ENCODE assay signal across 2 cellular contexts in the genomic region with DNA sequence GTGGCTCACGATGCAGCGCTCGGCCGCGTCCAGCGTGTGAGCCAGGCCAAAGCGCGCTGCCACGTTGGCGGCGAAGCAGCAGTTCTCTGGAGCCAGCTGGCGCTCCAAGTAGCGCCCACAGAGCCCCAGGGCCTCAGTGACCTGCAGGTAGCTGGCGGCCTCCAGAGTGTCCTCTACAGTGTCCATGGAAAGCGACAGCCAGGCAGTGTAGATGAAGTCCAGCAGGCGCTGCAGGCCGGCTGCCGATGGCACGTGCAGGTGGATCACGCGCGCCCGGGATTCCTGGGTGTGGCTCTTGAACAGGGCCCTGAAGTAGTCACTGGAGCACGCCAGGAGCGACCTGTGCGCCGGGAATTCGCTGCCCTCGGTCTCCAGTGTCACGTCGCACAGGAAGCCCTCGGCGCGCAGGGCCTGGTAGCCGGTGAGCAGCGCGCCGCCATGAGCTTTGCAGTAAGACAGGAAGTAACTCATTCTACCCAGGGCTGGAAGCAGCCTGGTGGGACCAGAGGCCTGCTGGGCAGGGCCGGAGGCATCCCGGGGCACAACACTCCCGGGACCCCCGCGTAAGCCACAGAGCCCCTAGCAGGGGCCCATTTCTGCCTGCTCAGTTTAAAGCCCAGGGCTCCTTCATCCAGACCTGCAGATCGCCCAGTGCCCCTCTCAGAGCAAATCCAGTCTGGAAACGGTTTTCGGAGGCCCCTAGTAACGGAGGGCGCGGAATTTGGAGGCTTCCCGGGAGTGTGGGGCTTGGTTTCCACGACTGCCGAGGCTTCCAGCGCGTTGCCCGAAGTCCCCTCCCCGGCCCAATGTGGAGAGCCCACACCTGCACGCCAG.
TF ChIP-seq lines count a peak whose summit lies in the region.

No MANE protein-coding gene starts in this region.

TF ChIP-seq in liver, 16 proteins besides CTCF, POLR2A, EP300 and RAD21:
- TF ChIP-seq FOXA1 (IDR thresholded peaks at IDR 0.05) (no peak), FOXA2 (IDR thresholded peaks at IDR 0.05) (no peak), JUND (IDR thresholded peaks at IDR 0.05) (no peak), EGR1 (IDR thresholded peaks at IDR 0.05; ENCODE audit: low read depth in 2 of 2) (no peak), HNF4A (conservative IDR thresholded peaks at IDR 0.05) (no peak), NR2F2 (IDR thresholded peaks at IDR 0.05) (no peak), YY1 (IDR thresholded peaks at IDR 0.05) (no peak), ZBTB33 (IDR thresholded peaks at IDR 0.05) (no peak), RXRA (IDR thresholded peaks at IDR 0.05) (no peak), MAX (IDR thresholded peaks at IDR 0.05) (no peak), GABPA (IDR thresholded peaks at IDR 0.05 in 1 of 2, conservative IDR thresholded peaks at IDR 0.05 in 1 of 2) (no peak), HNF4G (IDR thresholded peaks at IDR 0.05) (no peak), TAF1 (conservative IDR thresholded peaks at IDR 0.05) (no peak), SP1 (IDR thresholded peaks at IDR 0.05) (no peak)
- TF ChIP-seq, protein P1, sequence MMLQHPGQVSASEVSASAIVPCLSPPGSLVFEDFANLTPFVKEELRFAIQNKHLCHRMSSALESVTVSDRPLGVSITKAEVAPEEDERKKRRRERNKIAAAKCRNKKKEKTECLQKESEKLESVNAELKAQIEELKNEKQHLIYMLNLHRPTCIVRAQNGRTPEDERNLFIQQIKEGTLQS (IDR thresholded peaks at IDR 0.05), result no peak
- TF ChIP-seq, protein P2, sequence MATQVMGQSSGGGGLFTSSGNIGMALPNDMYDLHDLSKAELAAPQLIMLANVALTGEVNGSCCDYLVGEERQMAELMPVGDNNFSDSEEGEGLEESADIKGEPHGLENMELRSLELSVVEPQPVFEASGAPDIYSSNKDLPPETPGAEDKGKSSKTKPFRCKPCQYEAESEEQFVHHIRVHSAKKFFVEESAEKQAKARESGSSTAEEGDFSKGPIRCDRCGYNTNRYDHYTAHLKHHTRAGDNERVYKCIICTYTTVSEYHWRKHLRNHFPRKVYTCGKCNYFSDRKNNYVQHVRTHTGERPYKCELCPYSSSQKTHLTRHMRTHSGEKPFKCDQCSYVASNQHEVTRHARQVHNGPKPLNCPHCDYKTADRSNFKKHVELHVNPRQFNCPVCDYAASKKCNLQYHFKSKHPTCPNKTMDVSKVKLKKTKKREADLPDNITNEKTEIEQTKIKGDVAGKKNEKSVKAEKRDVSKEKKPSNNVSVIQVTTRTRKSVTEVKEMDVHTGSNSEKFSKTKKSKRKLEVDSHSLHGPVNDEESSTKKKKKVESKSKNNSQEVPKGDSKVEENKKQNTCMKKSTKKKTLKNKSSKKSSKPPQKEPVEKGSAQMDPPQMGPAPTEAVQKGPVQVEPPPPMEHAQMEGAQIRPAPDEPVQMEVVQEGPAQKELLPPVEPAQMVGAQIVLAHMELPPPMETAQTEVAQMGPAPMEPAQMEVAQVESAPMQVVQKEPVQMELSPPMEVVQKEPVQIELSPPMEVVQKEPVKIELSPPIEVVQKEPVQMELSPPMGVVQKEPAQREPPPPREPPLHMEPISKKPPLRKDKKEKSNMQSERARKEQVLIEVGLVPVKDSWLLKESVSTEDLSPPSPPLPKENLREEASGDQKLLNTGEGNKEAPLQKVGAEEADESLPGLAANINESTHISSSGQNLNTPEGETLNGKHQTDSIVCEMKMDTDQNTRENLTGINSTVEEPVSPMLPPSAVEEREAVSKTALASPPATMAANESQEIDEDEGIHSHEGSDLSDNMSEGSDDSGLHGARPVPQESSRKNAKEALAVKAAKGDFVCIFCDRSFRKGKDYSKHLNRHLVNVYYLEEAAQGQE (IDR thresholded peaks at IDR 0.05), result no peak

TF ChIP-seq in HepG2, 621 proteins besides CTCF, POLR2A, EP300 and RAD21:
- TF ChIP-seq POLR2G (IDR thresholded peaks at IDR 0.05; ENCODE audit: low read depth, low read length) (no peak), ZFP1 (CRISPR knock-in tag; IDR thresholded peaks at IDR 0.05) (no peak), YEATS2 (CRISPR knock-in tag; IDR thresholded peaks at IDR 0.05; ENCODE audit: borderline replicate concordance) (no peak), THAP7 (CRISPR knock-in tag; IDR thresholded peaks at IDR 0.05) (no peak), ZNF709 (CRISPR knock-in tag; IDR thresholded peaks at IDR 0.05) (no peak), DPF2 (CRISPR knock-in tag; IDR thresholded peaks at IDR 0.05; ENCODE audit: borderline replicate concordance, low read depth) (no peak), RFX3 (CRISPR knock-in tag; IDR thresholded peaks at IDR 0.05) (no peak), NFKB2 (CRISPR knock-in tag; IDR thresholded peaks at IDR 0.05; ENCODE audit: borderline replicate concordance) (no peak), SRSF9 (IDR thresholded peaks at IDR 0.05; ENCODE audit: borderline replicate concordance, insufficient read depth, low read depth, low read length, poor library complexity, severe bottlenecking) (no peak), KLF15 (CRISPR knock-in tag; IDR thresholded peaks at IDR 0.05; ENCODE audit: borderline replicate concordance) (no peak), ZFP62 (CRISPR knock-in tag; IDR thresholded peaks at IDR 0.05) (no peak), MXD4 (CRISPR knock-in tag; IDR thresholded peaks at IDR 0.05) (no peak), THRA (CRISPR knock-in tag; IDR thresholded peaks at IDR 0.05; ENCODE audit: borderline replicate concordance) (no peak), MBD4 (IDR thresholded peaks at IDR 0.05; ENCODE audit: borderline replicate concordance, low read length) (no peak)
- TF ChIP-seq, protein P3, sequence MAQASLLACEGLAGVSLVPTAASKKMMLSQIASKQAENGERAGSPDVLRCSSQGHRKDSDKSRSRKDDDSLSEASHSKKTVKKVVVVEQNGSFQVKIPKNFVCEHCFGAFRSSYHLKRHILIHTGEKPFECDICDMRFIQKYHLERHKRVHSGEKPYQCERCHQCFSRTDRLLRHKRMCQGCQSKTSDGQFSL (CRISPR knock-in tag; IDR thresholded peaks at IDR 0.05), result no peak
- TF ChIP-seq, protein P4, sequence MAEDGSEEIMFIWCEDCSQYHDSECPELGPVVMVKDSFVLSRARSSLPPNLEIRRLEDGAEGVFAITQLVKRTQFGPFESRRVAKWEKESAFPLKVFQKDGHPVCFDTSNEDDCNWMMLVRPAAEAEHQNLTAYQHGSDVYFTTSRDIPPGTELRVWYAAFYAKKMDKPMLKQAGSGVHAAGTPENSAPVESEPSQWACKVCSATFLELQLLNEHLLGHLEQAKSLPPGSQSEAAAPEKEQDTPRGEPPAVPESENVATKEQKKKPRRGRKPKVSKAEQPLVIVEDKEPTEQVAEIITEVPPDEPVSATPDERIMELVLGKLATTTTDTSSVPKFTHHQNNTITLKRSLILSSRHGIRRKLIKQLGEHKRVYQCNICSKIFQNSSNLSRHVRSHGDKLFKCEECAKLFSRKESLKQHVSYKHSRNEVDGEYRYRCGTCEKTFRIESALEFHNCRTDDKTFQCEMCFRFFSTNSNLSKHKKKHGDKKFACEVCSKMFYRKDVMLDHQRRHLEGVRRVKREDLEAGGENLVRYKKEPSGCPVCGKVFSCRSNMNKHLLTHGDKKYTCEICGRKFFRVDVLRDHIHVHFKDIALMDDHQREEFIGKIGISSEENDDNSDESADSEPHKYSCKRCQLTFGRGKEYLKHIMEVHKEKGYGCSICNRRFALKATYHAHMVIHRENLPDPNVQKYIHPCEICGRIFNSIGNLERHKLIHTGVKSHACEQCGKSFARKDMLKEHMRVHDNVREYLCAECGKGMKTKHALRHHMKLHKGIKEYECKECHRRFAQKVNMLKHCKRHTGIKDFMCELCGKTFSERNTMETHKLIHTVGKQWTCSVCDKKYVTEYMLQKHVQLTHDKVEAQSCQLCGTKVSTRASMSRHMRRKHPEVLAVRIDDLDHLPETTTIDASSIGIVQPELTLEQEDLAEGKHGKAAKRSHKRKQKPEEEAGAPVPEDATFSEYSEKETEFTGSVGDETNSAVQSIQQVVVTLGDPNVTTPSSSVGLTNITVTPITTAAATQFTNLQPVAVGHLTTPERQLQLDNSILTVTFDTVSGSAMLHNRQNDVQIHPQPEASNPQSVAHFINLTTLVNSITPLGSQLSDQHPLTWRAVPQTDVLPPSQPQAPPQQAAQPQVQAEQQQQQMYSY (CRISPR knock-in tag; IDR thresholded peaks at IDR 0.05), result no peak
TF ChIP-seq in HepG2: peak in this region for 0.
